1 cellular context compared by ENCODE assay signal in the genomic region with DNA sequence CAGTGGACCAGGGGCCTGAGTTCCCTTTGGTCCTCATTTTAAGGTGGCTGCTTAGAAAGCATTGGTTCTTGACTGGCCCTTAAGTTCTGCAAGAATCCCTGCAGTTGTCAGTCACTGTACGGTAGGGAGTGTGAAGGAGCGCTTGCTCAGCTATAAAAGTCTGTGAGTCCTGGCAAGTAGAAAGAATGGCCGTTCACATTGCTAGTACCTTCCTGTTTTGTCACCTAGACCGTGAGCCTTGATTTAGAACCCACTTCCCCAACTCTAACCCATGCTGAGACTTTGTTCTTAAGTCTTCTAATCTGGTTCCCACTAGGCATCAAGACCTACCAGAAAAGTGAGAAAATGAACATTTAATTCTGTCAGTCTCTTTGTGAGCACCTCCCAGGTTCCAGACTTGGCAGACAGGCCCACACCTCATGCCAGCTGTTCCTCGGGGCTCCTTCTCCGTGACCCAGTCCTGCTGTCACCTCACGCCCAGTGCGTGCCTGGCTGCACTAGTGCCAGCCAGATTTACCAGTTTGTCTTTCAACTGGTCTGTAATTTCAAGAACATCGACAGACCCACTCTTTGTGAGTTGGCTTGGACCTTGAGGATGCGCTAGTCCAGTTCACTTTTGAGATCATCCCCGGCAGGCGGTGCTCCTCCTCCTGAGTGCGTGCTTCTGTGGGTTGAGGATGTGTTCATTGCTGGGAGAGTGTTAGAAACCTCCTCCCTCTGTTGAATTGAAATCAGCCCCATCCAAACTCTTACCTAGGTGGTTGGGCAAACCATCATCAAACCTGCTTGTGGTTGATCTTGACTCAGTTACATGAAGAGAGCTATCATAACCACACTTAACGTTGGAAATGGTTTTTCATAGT.
TF ChIP-seq lines count a peak whose summit lies in the region.

No MANE protein-coding gene starts in this region.

TF ChIP-seq in K562, 482 proteins besides CTCF, POLR2A, EP300 and RAD21 (continued from another document):
- TF ChIP-seq ATF6 (CRISPR knock-in tag; IDR thresholded peaks at IDR 0.05) = no peak
- no peak for TF ChIP-seq CREB5 (CRISPR knock-in tag; IDR thresholded peaks at IDR 0.05)
- TF ChIP-seq, protein P1, sequence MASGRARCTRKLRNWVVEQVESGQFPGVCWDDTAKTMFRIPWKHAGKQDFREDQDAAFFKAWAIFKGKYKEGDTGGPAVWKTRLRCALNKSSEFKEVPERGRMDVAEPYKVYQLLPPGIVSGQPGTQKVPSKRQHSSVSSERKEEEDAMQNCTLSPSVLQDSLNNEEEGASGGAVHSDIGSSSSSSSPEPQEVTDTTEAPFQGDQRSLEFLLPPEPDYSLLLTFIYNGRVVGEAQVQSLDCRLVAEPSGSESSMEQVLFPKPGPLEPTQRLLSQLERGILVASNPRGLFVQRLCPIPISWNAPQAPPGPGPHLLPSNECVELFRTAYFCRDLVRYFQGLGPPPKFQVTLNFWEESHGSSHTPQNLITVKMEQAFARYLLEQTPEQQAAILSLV (tag; IDR thresholded peaks at IDR 0.05) = no peak
